Comparison of ENCODE assay signal across 1 cellular context in the genomic region with DNA sequence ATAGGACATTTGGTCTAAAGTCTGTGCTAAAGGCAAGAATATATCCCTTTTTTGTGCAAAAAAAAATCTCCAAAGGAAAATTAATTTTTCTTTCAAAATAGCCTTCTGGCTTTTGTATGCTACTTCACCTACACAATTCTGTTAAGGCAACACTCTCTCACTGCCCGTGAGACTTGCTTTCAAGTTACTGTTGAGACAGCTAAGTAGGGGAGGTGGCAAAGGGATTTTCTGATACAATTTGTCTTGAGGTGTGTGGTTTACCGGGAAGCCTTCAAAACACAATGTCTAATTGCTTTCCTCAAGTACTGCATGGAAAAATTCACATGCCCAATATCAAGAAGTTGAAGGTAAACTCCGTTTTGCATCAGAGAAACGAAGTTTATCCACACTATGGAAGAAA.
TF ChIP-seq lines count a peak whose summit lies in the region.

No MANE protein-coding gene starts in this region.

TF ChIP-seq in GM23338, 12 proteins besides CTCF, POLR2A, EP300 and RAD21 (continued from another document):
- no peak for TF ChIP-seq NANOG (IDR thresholded peaks at IDR 0.05; ENCODE audit: borderline replicate concordance)
- no peak for TF ChIP-seq ZNF114 (CRISPR knock-in tag; IDR thresholded peaks at IDR 0.05)
TF ChIP-seq in GM23338: peak in this region for 0.
